8 cellular contexts compared by ENCODE assay signal in the genomic region with DNA sequence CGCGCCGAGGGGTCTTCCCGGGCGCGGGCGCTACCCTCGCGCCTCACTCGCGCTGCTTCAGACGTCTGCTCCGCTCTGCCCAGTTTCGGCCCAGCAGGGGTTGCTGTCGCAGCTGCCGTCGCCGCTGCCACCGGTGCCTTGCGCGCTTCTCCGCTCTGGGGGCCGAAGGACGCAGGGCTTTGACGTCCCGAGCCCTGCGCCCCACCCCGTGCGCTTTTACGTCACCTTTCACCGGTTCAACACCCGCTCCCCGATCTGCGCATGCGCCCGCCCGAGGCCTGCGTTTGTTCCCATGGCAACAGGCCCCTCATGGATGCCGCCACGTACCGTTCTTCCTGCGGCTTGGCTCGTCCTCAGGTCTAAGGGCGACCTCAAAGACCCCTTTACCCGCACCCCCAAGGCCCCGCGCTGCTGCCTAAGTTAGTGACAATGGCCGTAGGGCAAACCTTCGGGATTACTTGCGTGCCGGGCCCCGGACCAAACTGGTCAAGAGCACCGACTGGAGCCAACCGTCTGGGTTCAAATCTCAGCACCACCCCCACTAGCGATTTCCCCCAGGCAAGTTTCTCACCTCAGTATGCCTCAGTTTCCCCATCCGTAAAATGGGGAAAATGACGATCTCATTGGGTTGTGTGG. TPM values are rescaled to one million over a fixed set of nuclear protein-coding genes. Genes with fewer than 3 reads are reported as not detected.
DNase-seq lines count a peak whose midpoint lies in the region; ATAC-seq and TF ChIP-seq lines count a peak whose summit lies in the region.

No MANE protein-coding gene starts in this region.

- peaks cover 7% of the 10 kb centered on the region for H3K36me3 Mint-ChIP-seq in GM23338 (ENCODE audit: low read depth)
- H3K36me3 Mint-ChIP-seq in activated T-helper 17 cell treated with anti-CD3 and anti-CD28 coated beads, Interleukin-2, amount 50 U/mL, for 72 hours (ENCODE audit: low read depth), result peaks cover 43% of the 10 kb centered on the region
- no peaks in the 10 kb centered on the region for H3K36me3 Mint-ChIP-seq in natural killer cell

- H3K4me2 ChIP-seq in DOHH2 (ENCODE audit: low read length), result peak overlapping the region; percentile 83
- peak overlapping the region; percentile 95 for H3K4me2 ChIP-seq in GM23338

- TF ChIP-seq CTCF in DOHH2 (IDR thresholded peaks at IDR 0.05; ENCODE audit: low read depth, low read length, poor library complexity, severe bottlenecking), result no peak
- no peak for TF ChIP-seq CTCF in GM23338 (conservative IDR thresholded peaks at IDR 0.05; ENCODE audit: low read depth in 2 of 2)
- TF ChIP-seq CTCF in natural killer cell (IDR thresholded peaks at IDR 0.05), result no peak

- peaks cover 17% of the 10 kb centered on the region for H3K27me3 ChIP-seq in DOHH2 (ENCODE audit: control insufficient read depth, low read length)
- H3K27me3 ChIP-seq in GM23338 (ENCODE audit: insufficient read depth), result no peaks in the 10 kb centered on the region; the same call in 1 of the 2 replicates

- no peaks in the 10 kb centered on the region for H3K9me2 ChIP-seq in DOHH2 (replicated peaks; ENCODE audit: control insufficient read depth, low read length)
- no peaks in the 10 kb centered on the region for H3K9me2 ChIP-seq in GM23338 (ENCODE audit: insufficient read depth)

- peaks cover 38% of the 10 kb centered on the region for H3K79me2 ChIP-seq in DOHH2 (ENCODE audit: control insufficient read depth, low read length)
- peaks cover 5% of the 10 kb centered on the region; the same call in 1 of the 2 replicates for H3K79me2 ChIP-seq in GM23338 (replicated peaks; ENCODE audit: insufficient read depth)

- intact Hi-C loops in natural killer cell (cut with micrococcal nuclease), result loop anchor here (1.0 to 10.0 kb wide), 4 partner anchors 106 to 241 kb away; a partner anchor contains a TSS

- H3K36me3 ChIP-seq in DOHH2 (ENCODE audit: control insufficient read depth, low read length) (peaks cover 15% of the 10 kb centered on the region), GM23338 (ENCODE audit: insufficient read depth) (no peaks in the 10 kb centered on the region)

- no peaks in the 10 kb centered on the region for H3K9me3 ChIP-seq in DOHH2 (ENCODE audit: control insufficient read depth, insufficient read depth, low read length)

- peak overlapping the region; percentile 93 for H3K27ac Mint-ChIP-seq in GM23338
- H3K27ac Mint-ChIP-seq in activated T-helper 17 cell treated with anti-CD3 and anti-CD28 coated beads, Interleukin-2, amount 50 U/mL, for 72 hours, result peak overlapping the region; percentile 98
- H3K27ac Mint-ChIP-seq in natural killer cell, result peak overlapping the region; percentile 95 to 97

- H3K4me1 Mint-ChIP-seq in GM23338 (peaks cover 20% of the 10 kb centered on the region), natural killer cell (peaks cover 25 to 44% of the 10 kb centered on the region in 2 donors)
- peaks cover 12% of the 10 kb centered on the region for H3K4me1 Mint-ChIP-seq in activated T-helper 17 cell treated with anti-CD3 and anti-CD28 coated beads, Interleukin-2, amount 50 U/mL, for 72 hours

- H3K27me3 Mint-ChIP-seq in GM23338 (ENCODE audit: insufficient read depth, low read depth, poor library complexity) (peaks cover 11% of the 10 kb centered on the region), natural killer cell (ENCODE audit: low read depth in 2 of 2) (peaks cover 7 to 12% of the 10 kb centered on the region in 2 donors)
- peaks cover 3% of the 10 kb centered on the region for H3K27me3 Mint-ChIP-seq in activated T-helper 17 cell treated with anti-CD3 and anti-CD28 coated beads, Interleukin-2, amount 50 U/mL, for 72 hours

- H3K4me3 ChIP-seq in DOHH2 (ENCODE audit: low read length) (peak overlapping the region; percentile 89), GM23338 (peak overlapping the region; percentile 71)

- H3K9me3 Mint-ChIP-seq in GM23338, result peaks cover 3% of the 10 kb centered on the region; the same call in 1 of the 3 replicates
- no peaks in the 10 kb centered on the region for H3K9me3 Mint-ChIP-seq in activated T-helper 17 cell treated with anti-CD3 and anti-CD28 coated beads, Interleukin-2, amount 50 U/mL, for 72 hours
- H3K9me3 Mint-ChIP-seq in natural killer cell, result no peaks in the 10 kb centered on the region

- DNase-seq in GM23338 (ENCODE audit: low spot score), result peak; percentile 99
- peak; percentile 96 for DNase-seq in Kasumi-1 (lab: John Stamatoyannopoulos, UW)
- DNase-seq in RKO (ENCODE audit: low spot score), result peak; percentile 95
- DNase-seq in fibroblast of peridontal ligament (ENCODE audit: extremely low read depth), result peak; percentile 93
- DNase-seq in natural killer cell, result peak; percentile 99
- peak; percentile 97 to 99 (median 99) for DNase-seq in stimulated activated naive CD4-positive, alpha-beta T cell (lab: John Stamatoyannopoulos, UW)

- H3F3A ChIP-seq in DOHH2 (ENCODE audit: control insufficient read depth, insufficient read depth), result peaks cover 4% of the 10 kb centered on the region
- H3F3A ChIP-seq in GM23338 (replicated peaks; ENCODE audit: low read depth), result peaks cover 16% of the 10 kb centered on the region; the same call in 1 of the 2 replicates

- peak; percentile 6 for ATAC-seq in GM23338
- ATAC-seq in activated T-helper 17 cell treated with anti-CD3 and anti-CD28 coated beads, Interleukin-2, amount 50 U/mL, for 72 hours (replicated peaks), result peak; percentile 38
- peak; percentile 41 to 66 (median 49) for ATAC-seq in natural killer cell

- peaks cover 3% of the 10 kb centered on the region; the same call in 1 of the 2 replicates for H4K20me1 ChIP-seq in DOHH2 (ENCODE audit: control insufficient read depth, insufficient read depth, low read depth, low read length)
- peaks cover 7% of the 10 kb centered on the region for H4K20me1 ChIP-seq in GM23338 (replicated peaks; ENCODE audit: insufficient read depth)

- H3K4me3 Mint-ChIP-seq in GM23338 (peak overlapping the region; percentile 73), natural killer cell (peak overlapping the region; percentile 83)
- H3K4me3 Mint-ChIP-seq in activated T-helper 17 cell treated with anti-CD3 and anti-CD28 coated beads, Interleukin-2, amount 50 U/mL, for 72 hours, result peak overlapping the region; percentile 94

- H3K27ac ChIP-seq in DOHH2 (ENCODE audit: low read depth, low read length), result peak overlapping the region; percentile 68
- H3K27ac ChIP-seq in GM23338 (ENCODE audit: low read depth), result peak overlapping the region; percentile 73; the same call in 1 of the 2 replicates

- H3K4me1 ChIP-seq in DOHH2 (ENCODE audit: control insufficient read depth, low read length) (peaks cover 32% of the 10 kb centered on the region), GM23338 (ENCODE audit: insufficient read depth) (peaks cover 25% of the 10 kb centered on the region)

- H2AFZ ChIP-seq in GM23338, result peak overlapping the region; percentile 94

TF ChIP-seq in GM23338, 12 proteins besides CTCF, POLR2A, EP300 and RAD21:
- TF ChIP-seq STAT1 (IDR thresholded peaks at IDR 0.05; ENCODE audit: unreplicated experiment), result no peak
- TF ChIP-seq ZNF331 (CRISPR knock-in tag; IDR thresholded peaks at IDR 0.05; ENCODE audit: low read depth), result no peak
- TF ChIP-seq EZH2 (IDR thresholded peaks at IDR 0.05; ENCODE audit: low read depth, unreplicated experiment), result no peak
- peak; percentile 41; the same call in 1 of the 2 replicates for TF ChIP-seq POLR2AphosphoS5 (IDR thresholded peaks at IDR 0.05; ENCODE audit: low read depth)
- TF ChIP-seq CREB1 (CRISPR knock-in tag; IDR thresholded peaks at IDR 0.05; ENCODE audit: low read depth), result peak; percentile 94

RNA-seq across cellular contexts. Expression of a gene that starts 0.6 kb away (rescaled TPM):
- 39.8 and 48.6 TPM in 2 replicates for total RNA-seq in GM23338 (2014; rRNA removed; shearing (Covaris generic))
- polyA plus RNA-seq in GM23338 (2016; fragmentation: Nextera tagmentation; extraction: Ambion mirVana), result 120 and 128 TPM in 2 replicates
- 10 to 100 TPM; 65.0 to 71.7 TPM for total RNA-seq in activated T-helper 17 cell treated with anti-CD3 and anti-CD28 coated beads, Interleukin-2, amount 50 U/mL, for 72 hours
- total RNA-seq in natural killer cell, result 10 to 100 TPM; 57.9 to 67.7 (median 65.5) TPM

RNA-seq across cellular contexts. Expression of a gene that starts 3.4 kb away (rescaled TPM):
- total RNA-seq in GM23338 (2014; rRNA removed; shearing (Covaris generic)), result 46.8 and 57.1 TPM in 2 replicates
- 8.7 and 9.1 TPM in 2 replicates for polyA plus RNA-seq in GM23338 (2016; fragmentation: Nextera tagmentation; extraction: Ambion mirVana)
- total RNA-seq in activated T-helper 17 cell treated with anti-CD3 and anti-CD28 coated beads, Interleukin-2, amount 50 U/mL, for 72 hours, result 100 to 1,000 TPM in 1 of 2 donors, 10 to 100 TPM in 1; 97.9 to 111 TPM
- total RNA-seq in natural killer cell, result 100 to 1,000 TPM in 2 of 3 donors, 10 to 100 TPM in 1; 99.9 to 135 (median 123) TPM

RNA-seq across cellular contexts. Expression of a gene that starts 14.6 kb away (rescaled TPM):
- not detected in 2 replicates for total RNA-seq in GM23338 (2014; rRNA removed; shearing (Covaris generic))
- polyA plus RNA-seq in GM23338 (2016; fragmentation: Nextera tagmentation; extraction: Ambion mirVana), result not detected in 2 replicates
- not detected for total RNA-seq in activated T-helper 17 cell treated with anti-CD3 and anti-CD28 coated beads, Interleukin-2, amount 50 U/mL, for 72 hours
- total RNA-seq in natural killer cell, result not detected

RNA-seq across cellular contexts. Expression of a gene that starts 25.8 kb away (rescaled TPM):
- total RNA-seq in GM23338 (2014; rRNA removed; shearing (Covaris generic)), result 22.1 and 29.1 TPM in 2 replicates
- 32.1 and 33.3 TPM in 2 replicates for polyA plus RNA-seq in GM23338 (2016; fragmentation: Nextera tagmentation; extraction: Ambion mirVana)
- 100 to 1,000 TPM; 152 to 186 TPM for total RNA-seq in activated T-helper 17 cell treated with anti-CD3 and anti-CD28 coated beads, Interleukin-2, amount 50 U/mL, for 72 hours
- total RNA-seq in natural killer cell, result 100 to 1,000 TPM in 1 of 3 donors, 10 to 100 TPM in 2; 93.3 to 113 (median 98.1) TPM

RNA-seq across cellular contexts. Expression of a gene that starts 39.6 kb away (rescaled TPM):
- total RNA-seq in GM23338 (2014; rRNA removed; shearing (Covaris generic)), result 61.4 and 101 TPM in 2 replicates
- polyA plus RNA-seq in GM23338 (2016; fragmentation: Nextera tagmentation; extraction: Ambion mirVana), result 64.7 and 69.2 TPM in 2 replicates
- total RNA-seq in activated T-helper 17 cell treated with anti-CD3 and anti-CD28 coated beads, Interleukin-2, amount 50 U/mL, for 72 hours, result 10 to 100 TPM; 30.0 to 83.0 TPM
- 10 to 100 TPM; 57.8 to 65.7 (median 61.2) TPM for total RNA-seq in natural killer cell

Comparison
In these comparisons a context has a peak if more than half of its experiments do, and no peak if none do; other contexts are left out.
1. Peak in every context shown above with its lines: DNase-seq, ATAC-seq, H3K4me3 ChIP-seq and H3K27ac ChIP-seq.